ENCODE assay signal across 30 cellular contexts in genomic region chr3:8296466-8296865, GRCh38.
"Had no signal": no experiment of that assay in that cellular context is flagged by ENCODE, and none has a peak within 500 bp of the region (broad histone marks: within the 10 kb centered on the region; RNA-seq: fewer than 3 reads in every experiment).

No MANE protein-coding gene starts in this region.

- ATAC-seq: activated CD4-positive, alpha-beta T cell treated with anti-CD3 and anti-CD28 coated beads for 36 hours; activated CD4-positive, CD25-positive, alpha-beta regulatory T cell treated with anti-CD3 and anti-CD28 coated beads, Interleukin-2, amount 50 U/mL, for 24 hours; activated CD8-positive, alpha-beta memory T cell treated with anti-CD3 and anti-CD28 coated beads, Interleukin-2, amount 10 ng/mL, durations not matched to agents 7 days and 5 days; activated CD8-positive, alpha-beta T cell treated with anti-CD3 and anti-CD28 coated beads, Interleukin-2, amount 10 ng/mL, durations not matched to agents 7 days and 5 days; activated naive CD8-positive, alpha-beta T cell treated with anti-CD3 and anti-CD28 coated beads, Interleukin-2, amount 50 U/mL, for 24 hours; WTC11 had no signal

- H3K36me3 ChIP-seq: ascending aorta, cardiac muscle cell, WERI-Rb-1 had no signal

- H3K4me3 ChIP-seq: ascending aorta, cardiac muscle cell had no signal

- H3K4me1 ChIP-seq: ascending aorta had no signal

- DNase-seq: activated CD4-positive, alpha-beta memory T cell treated with anti-CD3 and anti-CD28 coated beads, Interleukin-2, amount 10 ng/mL, durations not matched to agents 7 days and 5 days; activated CD4-positive, alpha-beta T cell treated with anti-CD3 and anti-CD28 coated beads for 1 hour; activated CD4-positive, alpha-beta T cell treated with anti-CD3 and anti-CD28 coated beads for 36 hours; activated CD4-positive, alpha-beta T cell treated with anti-CD3 and anti-CD28 coated beads for 48 hours; activated CD4-positive, alpha-beta T cell treated with anti-CD3 and anti-CD28 coated beads, Interleukin-2, amount 10 ng/mL, durations not matched to agents 7 days and 5 days; activated CD4-positive, alpha-beta T cell treated with anti-CD3 and anti-CD28 coated beads, Interleukin-2, amount 50 U/mL, for 48 hours; activated CD4-positive, CD25-positive, alpha-beta regulatory T cell; activated CD8-positive, alpha-beta memory T cell treated with anti-CD3 and anti-CD28 coated beads for 24 hours; activated CD8-positive, alpha-beta memory T cell treated with anti-CD3 and anti-CD28 coated beads, Interleukin-2, amount 10 ng/mL, durations not matched to agents 7 days and 5 days; activated CD8-positive, alpha-beta memory T cell treated with anti-CD3 and anti-CD28 coated beads, Interleukin-2, amount 50 U/mL, for 48 hours; activated CD8-positive, alpha-beta T cell treated with anti-CD3 and anti-CD28 coated beads, Interleukin-2, amount 10 ng/mL, durations not matched to agents 7 days and 5 days; activated effector memory CD4-positive, alpha-beta T cell treated with Interleukin-2 at 50 U/mL for 16 hours; activated gamma-delta T cell; activated naive CD4-positive, alpha-beta T cell treated with anti-CD3 and anti-CD28 coated beads for 36 hours; activated naive CD8-positive, alpha-beta T cell treated with anti-CD3 and anti-CD28 coated beads, Interleukin-2, amount 10 ng/mL, durations not matched to agents 7 days and 5 days; activated naive CD8-positive, alpha-beta T cell treated with anti-CD3 and anti-CD28 coated beads, Interleukin-2, amount 50 U/mL, for 24 hours; activated T-cell treated with anti-CD3 and anti-CD28 coated beads, Interleukin-2, amount 50 U/mL, for 24 hours; activated T-cell treated with anti-CD3 and anti-CD28 coated beads, Interleukin-2, amount 50 U/mL, for 48 hours; amygdala; anterior cingulate cortex; caudate nucleus; cerebellar nuclear complex; T-helper 1 cell; T-helper 2 cell; T-helper 9 cell; WERI-Rb-1 had no signal

- H3K27ac ChIP-seq: ascending aorta, cardiac muscle cell had no signal

- H3K27me3 ChIP-seq: ascending aorta, cardiac muscle cell had no signal

- H3K9me3 ChIP-seq: ascending aorta had no signal
